In the genomic region with DNA sequence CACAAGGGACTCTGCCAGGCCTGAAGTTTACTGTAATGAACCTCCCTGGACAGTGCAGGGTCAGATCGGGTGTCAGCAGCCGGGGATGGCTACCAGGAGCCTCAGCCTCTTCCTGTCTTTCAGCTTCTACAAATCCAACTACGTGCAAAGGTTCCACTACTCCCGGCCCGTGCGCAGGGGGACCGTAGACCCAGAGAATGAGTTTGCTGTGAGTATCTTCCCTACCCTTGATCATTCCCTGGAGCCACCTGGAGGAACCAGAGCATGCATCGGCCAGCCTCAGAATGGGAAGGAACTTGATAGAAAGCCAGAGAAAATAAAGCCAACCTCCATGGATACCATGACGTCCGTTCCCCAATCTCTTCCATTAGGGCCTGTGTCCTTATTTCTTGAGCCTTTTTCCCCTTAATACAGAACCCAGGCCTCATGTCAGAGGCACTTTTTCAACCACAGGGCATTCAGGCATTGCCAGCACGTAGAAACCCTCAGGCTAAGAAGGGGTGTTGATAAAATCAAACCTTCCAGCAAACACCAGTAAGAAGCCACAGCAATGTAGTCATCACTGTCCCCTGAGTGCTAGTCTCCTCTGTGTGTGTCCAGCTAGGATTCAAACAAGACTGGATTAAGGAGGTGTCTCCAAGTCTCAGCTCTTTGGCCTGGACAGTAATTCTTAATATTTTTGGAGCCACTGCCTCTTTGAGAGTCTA, we compare ENCODE assay signal across 26 cellular contexts. TPM values are rescaled to one million over a fixed set of nuclear protein-coding genes. Genes with fewer than 3 reads are reported as not detected.
"Had no signal": no experiment of that assay in that cellular context is flagged by ENCODE, and none has a peak within 500 bp of the region (broad histone marks: within the 10 kb centered on the region; RNA-seq: fewer than 3 reads in every experiment).

No MANE protein-coding gene starts in this region.

- ATAC-seq: activated CD8-positive, alpha-beta T cell treated with anti-CD3 and anti-CD28 coated beads, Interleukin-2, amount 10 ng/mL, durations not matched to agents 7 days and 5 days; activated naive CD8-positive, alpha-beta T cell treated with anti-CD3 and anti-CD28 coated beads, Interleukin-2, amount 50 U/mL, for 24 hours; gastrocnemius medialis; natural killer cell; psoas muscle; right lobe of liver had no signal

- H3K36me3 ChIP-seq: gastrocnemius medialis, ovary, right lobe of liver had no signal

- H3K4me3 ChIP-seq: dorsolateral prefrontal cortex, gastrocnemius medialis, heart left ventricle, ovary, psoas muscle, right lobe of liver, tibial nerve had no signal

- H3K27me3 ChIP-seq: dorsolateral prefrontal cortex, gastrocnemius medialis, heart left ventricle, ovary, right lobe of liver, tibial nerve had no signal

- H3K27ac ChIP-seq: dorsolateral prefrontal cortex, gastrocnemius medialis, heart left ventricle, ovary, psoas muscle, right lobe of liver, tibial nerve had no signal

- FAIRE-seq: colon, small intestine had no signal

- DNase-seq: activated B cell treated with CpG ODN at 0.5 μM for 24 hours; activated CD4-positive, alpha-beta T cell treated with anti-CD3 and anti-CD28 coated beads for 48 hours; activated CD8-positive, alpha-beta memory T cell treated with anti-CD3 and anti-CD28 coated beads, Interleukin-2, amount 50 U/mL, for 4 hours; activated CD8-positive, alpha-beta T cell treated with anti-CD3 and anti-CD28 coated beads, Interleukin-2, amount 10 ng/mL, durations not matched to agents 7 days and 5 days; activated effector memory CD4-positive, alpha-beta T cell treated with Interleukin-2 at 50 U/mL for 16 hours; activated naive CD4-positive, alpha-beta T cell treated with anti-CD3 and anti-CD28 coated beads, Interleukin-2, amount 10 ng/mL, durations not matched to agents 7 days and 5 days; activated naive CD8-positive, alpha-beta T cell treated with anti-CD3 and anti-CD28 coated beads, Interleukin-2, amount 50 U/mL, for 24 hours; activated T-cell treated with anti-CD3 and anti-CD28 coated beads, Interleukin-2, amount 50 U/mL, for 48 hours; anterior cingulate cortex; caudate nucleus; dorsolateral prefrontal cortex; gastrocnemius medialis; heart left ventricle; natural killer cell; ovary; psoas muscle; small intestine; stimulated activated CD4-positive, alpha-beta T cell treated with anti-CD3 and anti-CD28 coated beads, Interleukin-15, amount 100 ng/mL, for 24 hours; stimulated activated CD4-positive, alpha-beta T cell treated with anti-CD3 and anti-CD28 coated beads, Interleukin-2, amount 100 ng/mL, for 48 hours had no signal

- H3K9me3 ChIP-seq: gastrocnemius medialis, ovary, psoas muscle, right lobe of liver had no signal

- H3K4me1 ChIP-seq: gastrocnemius medialis, heart left ventricle, psoas muscle, right lobe of liver, tibial nerve had no signal

RNA-seq across cellular contexts. Expression of a gene that starts 49.0 kb away (rescaled TPM):
- total RNA-seq: activated B cell treated with CpG ODN at 0.5 μM for 24 hours; activated CD8-positive, alpha-beta T cell treated with anti-CD3 and anti-CD28 coated beads, Interleukin-2, amount 10 ng/mL, durations not matched to agents 7 days and 5 days; dorsolateral prefrontal cortex; epithelial cell of proximal tubule; gastrocnemius medialis; heart left ventricle; kidney epithelial cell; liver; mesenteric fat pad; ovary; psoas muscle; right lobe of liver had no signal
